Comparison of ENCODE assay signal across 15 cellular contexts in genomic region chr3:140440446-140440845, GRCh38.
DNase-seq lines count a peak whose midpoint lies in the region; ATAC-seq, FAIRE-seq and TF ChIP-seq lines count a peak whose summit lies in the region.
"Had no signal": no experiment of that assay in that cellular context is flagged by ENCODE, and none has a peak within 500 bp of the region (broad histone marks: within the 10 kb centered on the region; RNA-seq: fewer than 3 reads in every experiment).

No MANE protein-coding gene starts in this region.

- no peak for TF ChIP-seq CTCF in A549 (IDR thresholded peaks at IDR 0.05)
- TF ChIP-seq CTCF in BE2C (IDR thresholded peaks at IDR 0.05; ENCODE audit: low read depth, low read length), result no peak

- H3K27ac ChIP-seq in A549, result no peak overlapping the region
- H3K27ac ChIP-seq: SJCRH30 had no signal

- H3K9me3 ChIP-seq in A549 (no peaks in the 10 kb centered on the region), BE2C (no peaks in the 10 kb centered on the region)
- H3K9me3 ChIP-seq: Caco-2, SJCRH30 had no signal

- TF ChIP-seq RAD21 in A549 (conservative IDR thresholded peaks at IDR 0.05 in 1 of 2, IDR thresholded peaks at IDR 0.05 in 1 of 2), result no peak

- no peaks in the 10 kb centered on the region for H3K36me3 ChIP-seq in BE2C
- H3K36me3 ChIP-seq: SJCRH30 had no signal

- CTCF ChIA-PET in A549 (lab: Yijun Ruan, JAX), result no interaction called here

- H3K4me3 ChIP-seq in A549, result no peak overlapping the region
- no peak overlapping the region for H3K4me3 ChIP-seq in BE2C (ENCODE audit: low read depth, low read length)
- H3K4me3 ChIP-seq: SJCRH30 had no signal

- FAIRE-seq in A549 (lab: Jason Lieb, UNC), result no peak
- FAIRE-seq: A204.1 had no signal

- POLR2A ChIA-PET in A549 (lab: Yijun Ruan, JAX), result no interaction called here

- ATAC-seq in A549 (no peak), left lobe of liver (no peak)

- WGBS in A549 (ENCODE audit: missing lambda C conversion rate), result 82% methylated on average over 1 of the region's 1 CpG

- H3K4me1 ChIP-seq in A549 (peaks cover 8% of the 10 kb centered on the region; the same call in 1 of the 3 replicates), BE2C (no peaks in the 10 kb centered on the region)
- H3K4me1 ChIP-seq: Caco-2 had no signal

- TF ChIP-seq POLR2A in A549 (IDR thresholded peaks at IDR 0.05; ENCODE audit: low read length), result no peak

- H3K27me3 ChIP-seq in BE2C, result no peaks in the 10 kb centered on the region
- H3K27me3 ChIP-seq: SJCRH30 had no signal

- peak overlapping the region; percentile 33; the same call in 1 of the 3 replicates for H3K4me2 ChIP-seq in A549

- no peak for TF ChIP-seq EP300 in A549 (IDR thresholded peaks at IDR 0.05)

- DNase-seq in A549 (ENCODE audit: low read depth in 1 of 2, low spot score in 1 of 2), result no peak
- DNase-seq in NCI-H226, result peak; percentile 6
- DNase-seq in dermis blood vessel endothelial cell, result peak; percentile 5
- peak; percentile 53 for DNase-seq in kidney glomerular epithelial cell (lab: John Stamatoyannopoulos, UW)
- no peak for DNase-seq in left lobe of liver (ENCODE audit: low spot score)
- no peak for DNase-seq in SW 1271 (lab: John Stamatoyannopoulos, UW)
- no peak for DNase-seq in BE2C
- no peak for DNase-seq in COR-L47 (lab: John Stamatoyannopoulos, UW)
- DNase-seq: Caco-2, HCEC 1CT, NCI-H1436 treated with DMSO at 0.1 percent for 48 hours, NCI-H2107, RPMI8226, SJCRH30 had no signal

TF ChIP-seq in A549, 52 proteins besides CTCF, POLR2A, EP300 and RAD21:
- no peak for TF ChIP-seq RFX5 (IDR thresholded peaks at IDR 0.05)
- TF ChIP-seq NFE2L2 (conservative IDR thresholded peaks at IDR 0.05; ENCODE audit: low read length), result no peak
- no peak for TF ChIP-seq ZSCAN20 (CRISPR knock-in tag; IDR thresholded peaks at IDR 0.05)
- TF ChIP-seq POLR2AphosphoS2 (conservative IDR thresholded peaks at IDR 0.05; ENCODE audit: low read length), result no peak
- TF ChIP-seq TP53 (CRISPR knock-in tag; IDR thresholded peaks at IDR 0.05), result no peak
- TF ChIP-seq BHLHE40 (IDR thresholded peaks at IDR 0.05; ENCODE audit: low read depth, low read length), result no peak
- TF ChIP-seq HDAC2 (IDR thresholded peaks at IDR 0.05), result no peak
- no peak for TF ChIP-seq SMC3 (IDR thresholded peaks at IDR 0.05)
- TF ChIP-seq HEYL (CRISPR knock-in tag; IDR thresholded peaks at IDR 0.05), result no peak
- TF ChIP-seq RARB (CRISPR knock-in tag; IDR thresholded peaks at IDR 0.05), result no peak
- no peak for TF ChIP-seq HOXB13 (CRISPR knock-in tag; IDR thresholded peaks at IDR 0.05; ENCODE audit: low read depth)
- TF ChIP-seq EHF (CRISPR knock-in tag; IDR thresholded peaks at IDR 0.05), result no peak
- no peak for TF ChIP-seq MAZ (IDR thresholded peaks at IDR 0.05; ENCODE audit: borderline replicate concordance, low read depth, low read length)
- TF ChIP-seq KDM5A (IDR thresholded peaks at IDR 0.05), result no peak
- TF ChIP-seq TFCP2L1 (CRISPR knock-in tag; IDR thresholded peaks at IDR 0.05), result no peak

Comparison
In these comparisons a context has a peak if more than half of its experiments do, and no peak if none do; other contexts are left out.
1. DNase-seq: peak in NCI-H226 (single experiment), dermis blood vessel endothelial cell (single experiment) and kidney glomerular epithelial cell (single experiment); none in A549 (0 of 2), left lobe of liver (single experiment), SW 1271 (0 of 2), BE2C (single experiment) and COR-L47 (single experiment).